ENCODE assay signal across 8 cellular contexts in the genomic region with DNA sequence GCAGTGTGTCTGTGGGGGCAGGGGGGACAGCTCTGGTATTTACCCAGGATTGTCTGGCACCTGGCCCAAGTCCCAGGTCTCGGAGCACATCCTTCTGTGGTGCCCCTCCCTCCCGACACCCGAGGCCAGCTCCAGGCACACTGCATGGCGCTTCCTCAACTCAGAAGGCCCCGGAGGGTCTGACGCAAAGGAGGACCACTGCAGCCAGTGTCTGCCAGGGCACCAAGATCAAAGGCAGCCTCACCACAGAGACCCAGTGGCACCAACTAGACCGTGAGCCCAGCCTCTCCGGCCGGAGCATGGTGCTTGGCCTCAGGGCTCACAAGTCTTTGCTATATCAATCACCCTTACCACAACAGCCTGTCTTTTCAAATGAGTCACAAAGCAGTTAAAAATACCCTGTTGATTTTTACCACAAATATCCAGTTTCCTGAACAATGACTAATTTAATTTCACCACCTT.
A peak's percentile ranks its signal among the peaks of the same experiment; 100 is the strongest.
DNase-seq lines count a peak whose midpoint lies in the region; ATAC-seq and TF ChIP-seq lines count a peak whose summit lies in the region.

No MANE protein-coding gene starts in this region.

- H3K27ac ChIP-seq in tibial nerve (no peak overlapping the region), Peyer's patch (peak overlapping the region in 1 of 4 donors; percentile 14)

- peaks cover 71% of the 10 kb centered on the region for H3K4me1 Mint-ChIP-seq in chondrocyte (ENCODE audit: low read depth)
- peaks cover 67% of the 10 kb centered on the region for H3K4me1 Mint-ChIP-seq in activated T-helper 2 cell treated with anti-CD3 and anti-CD28 coated beads, Interferon-gamma antibody, Interleukin-2, Interleukin-4, amounts not matched to agents 10 μg/mL and 5 μg/mL and 100 μg/mL, durations not matched to agents 14 hours and 24 hours and 36 hours (ENCODE audit: low read depth)

- H3K4me1 ChIP-seq in tibial nerve = peaks cover 0 to 36% (median 5%) of the 10 kb centered on the region in 4 donors
- H3K4me1 ChIP-seq in Peyer's patch = peaks cover 0 to 19% (median 8%) of the 10 kb centered on the region in 4 donors

- DNase-seq in M059J (ENCODE audit: low read depth) = peak; percentile 98
- DNase-seq in chondrocyte (ENCODE audit: low spot score) = no peak
- DNase-seq in tibial nerve (ENCODE audit: low spot score in 2 of 2) = no peak
- no peak for DNase-seq in activated T-helper 2 cell treated with anti-CD3 and anti-CD28 coated beads, Interferon-gamma antibody, Interleukin-2, Interleukin-4, amounts not matched to agents 10 μg/mL and 5 μg/mL and 100 μg/mL, durations not matched to agents 14 hours and 24 hours and 36 hours (ENCODE audit: low spot score)
- no peak for DNase-seq in RPMI8226
- no peak for DNase-seq in Peyer's patch

- intact Hi-C loops in activated T-helper 2 cell treated with anti-CD3 and anti-CD28 coated beads, Interferon-gamma antibody, Interleukin-2, Interleukin-4, amounts not matched to agents 10 μg/mL and 5 μg/mL and 100 μg/mL, durations not matched to agents 14 hours and 24 hours and 36 hours (cut with micrococcal nuclease) = loop anchor here (2.0 to 10.0 kb wide), 9 partner anchors 54 to 572 kb away; a partner anchor contains a TSS

- no peaks in the 10 kb centered on the region for H3K9me3 ChIP-seq in tibial nerve
- H3K9me3 ChIP-seq in Peyer's patch = no peaks in the 10 kb centered on the region

- H3K36me3 Mint-ChIP-seq in chondrocyte (ENCODE audit: low read depth) = peaks cover 26% of the 10 kb centered on the region
- no peaks in the 10 kb centered on the region for H3K36me3 Mint-ChIP-seq in activated T-helper 2 cell treated with anti-CD3 and anti-CD28 coated beads, Interferon-gamma antibody, Interleukin-2, Interleukin-4, amounts not matched to agents 10 μg/mL and 5 μg/mL and 100 μg/mL, durations not matched to agents 14 hours and 24 hours and 36 hours (ENCODE audit: low read depth)

- no peak for TF ChIP-seq POLR2A in tibial nerve (IDR thresholded peaks at IDR 0.05)
- no peak for TF ChIP-seq POLR2A in Peyer's patch (IDR thresholded peaks at IDR 0.05)

- H3K4me3 ChIP-seq in tibial nerve (no peak overlapping the region), Peyer's patch (no peak overlapping the region)

- H3K36me3 ChIP-seq in tibial nerve = peaks cover 0 to 31% (median 0%) of the 10 kb centered on the region in 3 donors
- peaks cover 0 to 24% (median 0%) of the 10 kb centered on the region in 3 donors for H3K36me3 ChIP-seq in Peyer's patch

- WGBS in tibial nerve, 2 donors = 78 to 79% methylated on average over 4 to 9 of the region's 9 CpGs

- TF ChIP-seq CTCF in chondrocyte (IDR thresholded peaks at IDR 0.05) (no peak), tibial nerve (IDR thresholded peaks at IDR 0.05) (no peak), Peyer's patch (IDR thresholded peaks at IDR 0.05) (no peak)

- H3K4me3 Mint-ChIP-seq in chondrocyte (ENCODE audit: unreplicated experiment) = no peak overlapping the region
- no peak overlapping the region for H3K4me3 Mint-ChIP-seq in activated T-helper 2 cell treated with anti-CD3 and anti-CD28 coated beads, Interferon-gamma antibody, Interleukin-2, Interleukin-4, amounts not matched to agents 10 μg/mL and 5 μg/mL and 100 μg/mL, durations not matched to agents 14 hours and 24 hours and 36 hours (ENCODE audit: low read depth)

- H3K27me3 Mint-ChIP-seq in chondrocyte (ENCODE audit: low read depth) = no peaks in the 10 kb centered on the region
- H3K27me3 Mint-ChIP-seq in activated T-helper 2 cell treated with anti-CD3 and anti-CD28 coated beads, Interferon-gamma antibody, Interleukin-2, Interleukin-4, amounts not matched to agents 10 μg/mL and 5 μg/mL and 100 μg/mL, durations not matched to agents 14 hours and 24 hours and 36 hours (ENCODE audit: low read depth) = no peaks in the 10 kb centered on the region

- H3K9me3 Mint-ChIP-seq in chondrocyte (ENCODE audit: low read depth) = no peaks in the 10 kb centered on the region
- H3K9me3 Mint-ChIP-seq in activated T-helper 2 cell treated with anti-CD3 and anti-CD28 coated beads, Interferon-gamma antibody, Interleukin-2, Interleukin-4, amounts not matched to agents 10 μg/mL and 5 μg/mL and 100 μg/mL, durations not matched to agents 14 hours and 24 hours and 36 hours = no peaks in the 10 kb centered on the region

- no peak for TF ChIP-seq EP300 in tibial nerve (IDR thresholded peaks at IDR 0.05)

- H3K27ac Mint-ChIP-seq in chondrocyte (ENCODE audit: unreplicated experiment) = peak overlapping the region; percentile 65
- no peak overlapping the region for H3K27ac Mint-ChIP-seq in activated T-helper 2 cell treated with anti-CD3 and anti-CD28 coated beads, Interferon-gamma antibody, Interleukin-2, Interleukin-4, amounts not matched to agents 10 μg/mL and 5 μg/mL and 100 μg/mL, durations not matched to agents 14 hours and 24 hours and 36 hours

- ATAC-seq in GM18520 (IDR thresholded peaks at IDR 0.05; ENCODE audit: unreplicated experiment) (peak; percentile 62), GM21825 (IDR thresholded peaks at IDR 0.05; ENCODE audit: unreplicated experiment) (peak; percentile 58)

- H3K27me3 ChIP-seq in tibial nerve (no peaks in the 10 kb centered on the region), Peyer's patch (no peaks in the 10 kb centered on the region)
